8 cellular contexts compared by ENCODE assay signal in genomic region chr2:177164584-177165052, GRCh38. TPM values are rescaled to one million over a fixed set of nuclear protein-coding genes. Genes with fewer than 3 reads are reported as not detected.
DNase-seq lines count a peak whose midpoint lies in the region; ATAC-seq, FAIRE-seq and TF ChIP-seq lines count a peak whose summit lies in the region.

No MANE protein-coding gene starts in this region.

- H3K4me3 ChIP-seq in HFF-Myc (replicated peaks; ENCODE audit: low read depth, low read length) (peak overlapping the region; percentile 9; the same call in 1 of the 2 replicates), SU-DHL-6 (ENCODE audit: insufficient read depth, low read length, poor library complexity, severe bottlenecking) (peak overlapping the region; percentile 49), adrenal gland (peak overlapping the region in 2 of 4 donors; percentile 26 to 51), heart right ventricle (peak overlapping the region in 9 of 10 donors; percentile 21 to 64 (median 49)), prostate gland (peak overlapping the region; percentile 8 to 22), upper lobe of right lung (peak overlapping the region; percentile 52)

- H3K27me3 ChIP-seq in SU-DHL-6 (ENCODE audit: low read length) (no peaks in the 10 kb centered on the region), adrenal gland (no peaks in the 10 kb centered on the region), heart right ventricle (no peaks in the 10 kb centered on the region), prostate gland (replicated peaks; ENCODE audit: insufficient read depth) (no peaks in the 10 kb centered on the region), upper lobe of right lung (no peaks in the 10 kb centered on the region)

- FAIRE-seq in G401.6 (lab: Jason Lieb, UNC), result peak; percentile 93

- 0 to 2% (median 1%) methylated on average over 13 of the region's 13 CpGs for WGBS in adrenal gland, 4 donors
- WGBS in heart right ventricle, 2 donors, result 1% methylated on average over 13 of the region's 13 CpGs
- WGBS in prostate gland, result 2% methylated on average over 13 of the region's 13 CpGs

- H3K27ac ChIP-seq in SU-DHL-6 (ENCODE audit: low read depth, low read length), result peak overlapping the region; percentile 45
- peak overlapping the region; percentile 83 to 95 (median 94) for H3K27ac ChIP-seq in adrenal gland
- H3K27ac ChIP-seq in heart right ventricle, result peak overlapping the region; percentile 74 to 90 (median 88)
- peak overlapping the region; percentile 69 to 78 for H3K27ac ChIP-seq in prostate gland
- H3K27ac ChIP-seq in upper lobe of right lung, result peak overlapping the region; percentile 87

- no peak for DNase-seq in HFF-Myc (ENCODE audit: extremely low read depth, low read depth)
- DNase-seq in NCI-H1417 (lab: John Stamatoyannopoulos, UW), result peak; percentile 81 to 96 (median 86)
- peak; percentile 78 to 96 (median 87) for DNase-seq in adrenal gland
- DNase-seq in heart right ventricle, result peak; percentile 81 to 85
- DNase-seq in prostate gland (ENCODE audit: low spot score), result peak; percentile 74
- peak; percentile 82 for DNase-seq in upper lobe of right lung

- peak overlapping the region; percentile 97 for H3K4me2 ChIP-seq in SU-DHL-6 (ENCODE audit: low read depth, low read length, poor library complexity, severe bottlenecking)

- H3K9me3 ChIP-seq in SU-DHL-6 (ENCODE audit: insufficient read depth, low read length) (no peaks in the 10 kb centered on the region), adrenal gland (replicated peaks in 1 of 3) (no peaks in the 10 kb centered on the region), heart right ventricle (no peaks in the 10 kb centered on the region), prostate gland (no peaks in the 10 kb centered on the region), upper lobe of right lung (no peaks in the 10 kb centered on the region)

- ATAC-seq in heart right ventricle (peak; percentile 84 to 93 (median 92)), upper lobe of right lung (peak; percentile 94)

- TF ChIP-seq CTCF in HFF-Myc (IDR thresholded peaks at IDR 0.05; ENCODE audit: low read depth, low read length, missing control alignments), result peak; percentile 100
- peak; percentile 99 for TF ChIP-seq CTCF in SU-DHL-6 (IDR thresholded peaks at IDR 0.05; ENCODE audit: insufficient read depth, low read length, poor library complexity, severe bottlenecking)
- peak; percentile 96 to 100 (median 100) for TF ChIP-seq CTCF in adrenal gland (IDR thresholded peaks at IDR 0.05)
- peak in 8 of 9 donors; percentile 96 to 100 (median 99) for TF ChIP-seq CTCF in heart right ventricle (IDR thresholded peaks at IDR 0.05)
- TF ChIP-seq CTCF in prostate gland (IDR thresholded peaks at IDR 0.05), result peak; percentile 98 to 100 (median 100)
- peak; percentile 100 for TF ChIP-seq CTCF in upper lobe of right lung (IDR thresholded peaks at IDR 0.05)

- intact Hi-C loops in adrenal gland (cut with DNase I), result loop anchor here (5.0 to 10.0 kb wide), 6 partner anchors 50 to 590 kb away; partner anchors contain the start of genes HNRNPA3 (in 1 of the 2) and NFE2L2 (in 1 of the 2)
- intact Hi-C loops in heart right ventricle (cut with DNase I), result loop anchor here (1.0 to 10.0 kb wide), 21 partner anchors 43 to 598 kb away; partner anchors contain the start of genes HNRNPA3 (in 4 of the 10) and NFE2L2 (in 4 of the 10)
- intact Hi-C loops in prostate gland (cut with DNase I), result loop anchor here (2.0 to 10.0 kb wide), 8 partner anchors 48 to 590 kb away; partner anchors contain the start of gene HNRNPA3
- intact Hi-C loops in upper lobe of right lung (cut with DNase I), result no loop called here

- H3K9ac ChIP-seq in SU-DHL-6 (ENCODE audit: low read length), result peak overlapping the region; percentile 58

- H3K4me1 ChIP-seq in adrenal gland (replicated peaks in 1 of 2) (peaks cover 16 to 29% of the 10 kb centered on the region in 2 donors), heart right ventricle (peaks cover 8 to 33% (median 21%) of the 10 kb centered on the region in 9 donors), prostate gland (replicated peaks) (no peaks in the 10 kb centered on the region), upper lobe of right lung (peaks cover 14% of the 10 kb centered on the region)

- peak overlapping the region; percentile 99 for H2AFZ ChIP-seq in SU-DHL-6 (ENCODE audit: low read depth, low read length, severe bottlenecking)

- no peaks in the 10 kb centered on the region for H4K20me1 ChIP-seq in SU-DHL-6 (ENCODE audit: low read depth, low read length)

- H3K79me2 ChIP-seq in SU-DHL-6 (ENCODE audit: insufficient read depth, low read length), result no peaks in the 10 kb centered on the region

- no peaks in the 10 kb centered on the region for H3K36me3 ChIP-seq in SU-DHL-6 (ENCODE audit: low read length)
- H3K36me3 ChIP-seq in adrenal gland (replicated peaks in 1 of 2), result no peaks in the 10 kb centered on the region
- H3K36me3 ChIP-seq in heart right ventricle, result no peaks in the 10 kb centered on the region
- H3K36me3 ChIP-seq in prostate gland, result no peaks in the 10 kb centered on the region
- H3K36me3 ChIP-seq in upper lobe of right lung, result no peaks in the 10 kb centered on the region

- no peaks in the 10 kb centered on the region for H3K9me2 ChIP-seq in SU-DHL-6 (replicated peaks; ENCODE audit: insufficient read depth, low read length)

- peaks cover 19% of the 10 kb centered on the region for H3F3A ChIP-seq in SU-DHL-6 (ENCODE audit: insufficient read depth)

- TF ChIP-seq POLR2A in adrenal gland (IDR thresholded peaks at IDR 0.05), result no peak
- no peak for TF ChIP-seq POLR2A in prostate gland (IDR thresholded peaks at IDR 0.05)

RNA-seq across cellular contexts. Expression of gene HNRNPA3, which starts 48.0 kb away (rescaled TPM):
- total RNA-seq in adrenal gland (100 to 1,000 TPM in 4 of 8 donors, 10 to 100 TPM in 4; 22.6 to 131 (median 70.2) TPM), heart right ventricle (10 to 100 TPM; 63.7 to 93.8 (median 77.6) TPM), prostate gland (10 to 100 TPM; 56.5 to 57.0 TPM), upper lobe of right lung (139 TPM)
- polyA plus RNA-seq in adrenal gland (100 to 1,000 TPM; 175 to 223 (median 212) TPM), heart right ventricle (10 to 100 TPM; 78.3 to 93.7 TPM)
